In the genomic region with DNA sequence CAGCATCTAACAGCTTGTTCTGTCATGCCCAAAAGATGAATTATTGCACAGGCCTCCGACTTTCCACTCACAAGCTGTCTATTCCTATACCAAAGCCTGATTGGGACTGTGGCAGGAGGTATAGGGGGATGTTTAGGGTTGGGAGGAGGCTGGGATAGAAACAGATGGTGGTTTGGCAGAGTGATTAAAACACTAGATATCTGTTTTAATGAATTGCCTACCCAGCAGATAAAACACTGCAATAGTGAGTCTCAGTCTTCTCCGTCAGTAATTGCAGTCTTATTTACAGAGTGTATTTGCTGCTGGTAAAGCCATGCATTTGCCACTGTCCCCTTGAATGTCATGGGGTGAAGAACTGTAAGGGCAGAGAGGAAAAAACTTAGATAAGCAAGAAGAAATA, we compare ENCODE assay signal across 23 cellular contexts.
"Had no signal": no experiment of that assay in that cellular context is flagged by ENCODE, and none has a peak within 500 bp of the region (broad histone marks: within the 10 kb centered on the region; RNA-seq: fewer than 3 reads in every experiment).

No MANE protein-coding gene starts in this region.

- ATAC-seq: activated CD4-positive, alpha-beta T cell treated with anti-CD3 and anti-CD28 coated beads for 36 hours; activated T-cell treated with anti-CD3 and anti-CD28 coated beads, Interleukin-2, amount 50 U/mL, for 72 hours; K562; T-cell had no signal

- DNase-seq: activated CD4-positive, alpha-beta memory T cell treated with anti-CD3 and anti-CD28 coated beads, Interleukin-2, amount 10 ng/mL, durations not matched to agents 7 days and 5 days; activated CD4-positive, alpha-beta T cell treated with anti-CD3 and anti-CD28 coated beads for 36 hours; activated CD4-positive, alpha-beta T cell treated with anti-CD3 and anti-CD28 coated beads, Interleukin-2, amount 50 U/mL, for 1 hour; activated gamma-delta T cell treated with Interleukin-2 at 50 U/mL for 16 hours; activated naive CD4-positive, alpha-beta T cell treated with anti-CD3 and anti-CD28 coated beads, Interleukin-2, amount 10 ng/mL, durations not matched to agents 7 days and 5 days; activated naive CD8-positive, alpha-beta T cell treated with anti-CD3 and anti-CD28 coated beads for 36 hours; activated T-cell treated with anti-CD3 and anti-CD28 coated beads for 4 hours; activated T-cell treated with anti-CD3 and anti-CD28 coated beads, Interleukin-2, amount 50 U/mL, for 72 hours; brain microvascular endothelial cell; cerebellar nuclear complex; Karpas-422; MM.1S; NCI-H1105; NCI-H1436; NCI-H187 treated with DMSO at 0.1 percent for 48 hours; NCI-H2081 treated with DMSO at 0.1 percent for 48 hours; NCI-H226; NCI-H510A treated with DMSO at 0.1 percent for 48 hours; PC-9; SHP77 treated with DMSO at 0.1 percent for 48 hours; T-cell; T-helper 2 cell had no signal
